6 cellular contexts compared by ENCODE assay signal in the genomic region with DNA sequence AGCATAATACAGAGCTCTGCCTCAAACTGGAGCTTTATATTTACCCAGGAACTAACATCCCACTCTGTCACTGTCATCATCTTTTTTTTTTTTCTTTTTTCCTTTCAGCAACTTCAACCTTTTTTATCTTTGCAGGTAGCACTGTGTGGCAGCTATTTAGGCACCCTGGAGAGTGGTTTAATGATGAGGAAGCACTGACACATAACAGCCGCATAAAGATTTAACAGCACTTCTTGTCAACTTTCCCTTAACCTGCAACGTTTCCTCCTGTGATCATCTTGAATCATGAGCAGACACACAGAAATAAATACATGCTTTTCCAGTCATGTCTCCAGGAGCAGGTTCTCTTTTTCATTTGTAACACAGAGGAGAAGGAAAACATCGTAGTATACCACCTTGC.
"Had no signal": no experiment of that assay in that cellular context is flagged by ENCODE, and none has a peak within 500 bp of the region (broad histone marks: within the 10 kb centered on the region; RNA-seq: fewer than 3 reads in every experiment).

No MANE protein-coding gene starts in this region.

- DNase-seq: GM23248, GOT3, H7, IMR-90 had no signal

- FAIRE-seq: K562 had no signal

- ATAC-seq: HCT116, K562 had no signal
